In genomic region chr1:184740344-184740743, GRCh38 we compare ENCODE assay signal across 12 cellular contexts.
DNase-seq lines count a peak whose midpoint lies in the region; ATAC-seq and TF ChIP-seq lines count a peak whose summit lies in the region.
"Had no signal": no experiment of that assay in that cellular context is flagged by ENCODE, and none has a peak within 500 bp of the region (broad histone marks: within the 10 kb centered on the region; RNA-seq: fewer than 3 reads in every experiment).

No MANE protein-coding gene starts in this region.

- no peak for ATAC-seq in GM21390 (IDR thresholded peaks at IDR 0.05; ENCODE audit: unreplicated experiment)

- TF ChIP-seq CTCF in neutrophil (IDR thresholded peaks at IDR 0.05), result no peak

- H3K27ac ChIP-seq in neutrophil, result peak overlapping the region; percentile 50
- H3K27ac ChIP-seq: 22Rv1, GM23248 had no signal

- H3K4me1 ChIP-seq in neutrophil (ENCODE audit: control insufficient read depth in 1 of 2, insufficient read depth in 1 of 2, low read depth in 1 of 2, low read length in 1 of 2), result peaks cover 10 to 12% of the 10 kb centered on the region in 2 experiments

- H3K27me3 ChIP-seq in neutrophil, result no peaks in the 10 kb centered on the region

- H3K9me3 ChIP-seq in neutrophil, result no peaks in the 10 kb centered on the region

- H3K4me3 ChIP-seq in neutrophil (ENCODE audit: low read depth in 1 of 2, low read length in 1 of 2), result no peak overlapping the region
- H3K4me3 ChIP-seq: GM23248 had no signal

- intact Hi-C loops in posterior cingulate gyrus (cut with DNase I), result no loop called here

- H3K36me3 ChIP-seq in neutrophil, result peaks cover 21% of the 10 kb centered on the region

- DNase-seq in NCI-H748 (lab: John Stamatoyannopoulos, UW; ENCODE audit: unreplicated experiment) (peak; percentile 58), NCI-H748 treated with DMSO at 0.1 percent for 48 hours (lab: John Stamatoyannopoulos, UW) (no peak), NCI-H1417 (lab: John Stamatoyannopoulos, UW) (peak in 2 of 3 experiments; percentile 18 to 73), NCI-H774 (lab: John Stamatoyannopoulos, UW) (peak; percentile 30), posterior cingulate gyrus (no peak)
- DNase-seq in activated effector memory CD4-positive, alpha-beta T cell treated with Interleukin-2 at 50 U/mL for 16 hours, result no peak
- DNase-seq: DMS53, GM23248, H7 had no signal

Comparison
In these comparisons a context has a peak if more than half of its experiments do, and no peak if none do; other contexts are left out.
1. DNase-seq: peak in NCI-H748 (single experiment), NCI-H1417 (2 of 3) and NCI-H774 (single experiment); none in NCI-H748 treated with DMSO at 0.1 percent for 48 hours (single experiment), posterior cingulate gyrus (0 of 10) and activated effector memory CD4-positive, alpha-beta T cell treated with Interleukin-2 at 50 U/mL for 16 hours (single experiment).